In genomic region chr18:48923746-48924580, GRCh38 we compare ENCODE assay signal across 8 cellular contexts. TPM values are rescaled to one million over a fixed set of nuclear protein-coding genes. Genes with fewer than 3 reads are reported as not detected.
DNase-seq lines count a peak whose midpoint lies in the region; ATAC-seq and TF ChIP-seq lines count a peak whose summit lies in the region.

No MANE protein-coding gene starts in this region.

- peaks cover 0 to 18% of the 10 kb centered on the region in 2 donors for H3K36me3 ChIP-seq in psoas muscle (ENCODE audit: insufficient read depth in 1 of 2, low read depth in 1 of 2)

- H3K27me3 Mint-ChIP-seq in effector memory CD8-positive, alpha-beta T cell: no peaks in the 10 kb centered on the region

- POLR2A ChIA-PET in GM10248 (lab: Yijun Ruan, JAX): no interaction called here

- WGBS in psoas muscle, 3 donors: 74 to 85% (median 78%) methylated on average over 14 of the region's 14 CpGs

- peaks cover 99% of the 10 kb centered on the region for H3K36me3 Mint-ChIP-seq in effector memory CD8-positive, alpha-beta T cell (ENCODE audit: insufficient read depth)

- no peaks in the 10 kb centered on the region for H3K27me3 ChIP-seq in psoas muscle (ENCODE audit: insufficient read depth in 3 of 3, low read length in 2 of 3)

- H3K4me3 ChIP-seq in NB4 (ENCODE audit: low read depth, low read length) (no peak overlapping the region), psoas muscle (no peak overlapping the region)

- intact Hi-C loops in psoas muscle (cut with DNase I): loop anchor here in 1 of 2 donors (5.0 kb wide), 1 partner anchor 52 kb away; no protein-coding TSS in a partner anchor

- H3K4me3 Mint-ChIP-seq in effector memory CD8-positive, alpha-beta T cell: peak overlapping the region; percentile 83 to 87

- no peak for TF ChIP-seq CTCF in GM10248 (IDR thresholded peaks at IDR 0.05; ENCODE audit: control extremely low read depth, extremely low read depth, low read depth, missing control alignments)
- TF ChIP-seq CTCF in NB4 (IDR thresholded peaks at IDR 0.05; ENCODE audit: low read depth, low read length): no peak
- TF ChIP-seq CTCF in psoas muscle (IDR thresholded peaks at IDR 0.05): no peak

- TF ChIP-seq POLR2A in NB4 (IDR thresholded peaks at IDR 0.05; ENCODE audit: extremely low read depth, insufficient read length): no peak

- H3K4me1 Mint-ChIP-seq in effector memory CD8-positive, alpha-beta T cell (ENCODE audit: low read depth in 2 of 2): peaks cover 77 to 78% of the 10 kb centered on the region in 2 donors

- no peaks in the 10 kb centered on the region for H3K9me3 ChIP-seq in psoas muscle

- CTCF ChIA-PET in GM10248 (lab: Yijun Ruan, JAX): interaction anchor here (0.8 to 1.2 kb wide), 3 partner anchors 9 to 89 kb away, joined by 3 read pairs; no protein-coding TSS in a partner anchor

- ATAC-seq in effector memory CD8-positive, alpha-beta T cell (replicated peaks): peak; percentile 17
- no peak for ATAC-seq in psoas muscle
- no peak for ATAC-seq in HG02610 (IDR thresholded peaks at IDR 0.05; ENCODE audit: unreplicated experiment)

- H3K27ac Mint-ChIP-seq in effector memory CD8-positive, alpha-beta T cell: peak overlapping the region; percentile 93 to 97

- H3K9me3 Mint-ChIP-seq in effector memory CD8-positive, alpha-beta T cell: no peaks in the 10 kb centered on the region

- peaks cover 57% of the 10 kb centered on the region for H3K4me1 ChIP-seq in psoas muscle

- DNase-seq in GM10248 (ENCODE audit: extremely low spot score) (peak; percentile 75), NB4 (ENCODE audit: low read depth) (peak; percentile 24), psoas muscle (no peak), amygdala (lab: John Stamatoyannopoulos, UW) (no peak), dedifferentiated amniotic fluid mesenchymal stem cell (ENCODE audit: extremely low spot score) (no peak), epidermal melanocyte (ENCODE audit: insufficient read length, low spot score) (no peak)
- no peak for DNase-seq in effector memory CD8-positive, alpha-beta T cell

- H3K27ac ChIP-seq in psoas muscle: peak overlapping the region; percentile 30

RNA-seq across cellular contexts. Expression of gene SMAD7, which starts 26.8 kb away (rescaled TPM):
- total RNA-seq in psoas muscle: 10 to 100 TPM in 2 of 4 donors, 1 to 10 TPM in 2; 8.4 to 14.7 (median 10.4) TPM
- 1 to 10 TPM; 5.4 to 6.1 (median 5.8) TPM for polyA plus RNA-seq in psoas muscle

Comparison
In these comparisons a context has a peak if more than half of its experiments do, and no peak if none do; other contexts are left out.
1. DNase-seq: peak in GM10248 (single experiment) and NB4 (single experiment); none in effector memory CD8-positive, alpha-beta T cell (0 of 3), psoas muscle (0 of 2), amygdala (0 of 56), dedifferentiated amniotic fluid mesenchymal stem cell (single experiment) and epidermal melanocyte (single experiment).